In genomic region chr5:179568731-179569130, GRCh38 we compare ENCODE assay signal across 2 cellular contexts.
TF ChIP-seq lines count a peak whose summit lies in the region.

No MANE protein-coding gene starts in this region.

TF ChIP-seq in K562, 482 proteins besides CTCF, POLR2A, EP300 and RAD21:
- TF ChIP-seq CBFA2T3 (IDR thresholded peaks at IDR 0.05) (peak; percentile 6; the same call in 1 of the 2 replicates), SMARCC2 (IDR thresholded peaks at IDR 0.05; ENCODE audit: low read depth) (no peak), HBP1 (CRISPR knock-in tag; IDR thresholded peaks at IDR 0.05) (no peak), CBX3 (IDR thresholded peaks at IDR 0.05; ENCODE audit: borderline replicate concordance in 1 of 2, low read length in 2 of 2) (no peak), SLC30A9 (CRISPR knock-in tag; IDR thresholded peaks at IDR 0.05) (no peak), USF1 (CRISPR knock-in tag; IDR thresholded peaks at IDR 0.05) (no peak), GABPB2 (CRISPR knock-in tag; conservative IDR thresholded peaks at IDR 0.05) (no peak), SREBF1 (IDR thresholded peaks at IDR 0.05; ENCODE audit: borderline replicate concordance, low read depth, low read length) (no peak), TCF3 (CRISPR knock-in tag; IDR thresholded peaks at IDR 0.05) (peak; percentile 64), FOXP4 (CRISPR knock-in tag; IDR thresholded peaks at IDR 0.05; ENCODE audit: borderline replicate concordance) (no peak), ZNF717 (CRISPR knock-in tag; IDR thresholded peaks at IDR 0.05) (no peak), CXXC5 (CRISPR knock-in tag; IDR thresholded peaks at IDR 0.05) (no peak)
TF ChIP-seq in K562: peak in this region for 2.

TF ChIP-seq in SK-N-SH, 30 proteins besides CTCF, POLR2A, EP300 and RAD21:
- TF ChIP-seq GATA2 (CRISPR knock-in tag; IDR thresholded peaks at IDR 0.05), result no peak
- TF ChIP-seq CHD2 (IDR thresholded peaks at IDR 0.05; ENCODE audit: low read length, partially characterized antibody), result no peak
- TF ChIP-seq, protein P1, sequence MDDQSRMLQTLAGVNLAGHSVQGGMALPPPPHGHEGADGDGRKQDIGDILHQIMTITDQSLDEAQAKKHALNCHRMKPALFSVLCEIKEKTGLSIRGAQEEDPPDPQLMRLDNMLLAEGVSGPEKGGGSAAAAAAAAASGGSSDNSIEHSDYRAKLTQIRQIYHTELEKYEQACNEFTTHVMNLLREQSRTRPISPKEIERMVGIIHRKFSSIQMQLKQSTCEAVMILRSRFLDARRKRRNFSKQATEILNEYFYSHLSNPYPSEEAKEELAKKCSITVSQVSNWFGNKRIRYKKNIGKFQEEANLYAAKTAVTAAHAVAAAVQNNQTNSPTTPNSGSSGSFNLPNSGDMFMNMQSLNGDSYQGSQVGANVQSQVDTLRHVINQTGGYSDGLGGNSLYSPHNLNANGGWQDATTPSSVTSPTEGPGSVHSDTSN (IDR thresholded peaks at IDR 0.05), result no peak
- TF ChIP-seq, protein P2, sequence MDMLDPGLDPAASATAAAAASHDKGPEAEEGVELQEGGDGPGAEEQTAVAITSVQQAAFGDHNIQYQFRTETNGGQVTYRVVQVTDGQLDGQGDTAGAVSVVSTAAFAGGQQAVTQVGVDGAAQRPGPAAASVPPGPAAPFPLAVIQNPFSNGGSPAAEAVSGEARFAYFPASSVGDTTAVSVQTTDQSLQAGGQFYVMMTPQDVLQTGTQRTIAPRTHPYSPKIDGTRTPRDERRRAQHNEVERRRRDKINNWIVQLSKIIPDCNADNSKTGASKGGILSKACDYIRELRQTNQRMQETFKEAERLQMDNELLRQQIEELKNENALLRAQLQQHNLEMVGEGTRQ (IDR thresholded peaks at IDR 0.05; ENCODE audit: borderline replicate concordance, low read depth, low read length), result no peak
- no peak for TF ChIP-seq TEAD4 (IDR thresholded peaks at IDR 0.05; ENCODE audit: borderline replicate concordance, insufficient read depth)
- TF ChIP-seq, protein P3, sequence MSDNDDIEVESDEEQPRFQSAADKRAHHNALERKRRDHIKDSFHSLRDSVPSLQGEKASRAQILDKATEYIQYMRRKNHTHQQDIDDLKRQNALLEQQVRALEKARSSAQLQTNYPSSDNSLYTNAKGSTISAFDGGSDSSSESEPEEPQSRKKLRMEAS (IDR thresholded peaks at IDR 0.05; ENCODE audit: low read depth), result no peak
- TF ChIP-seq ELF1 (IDR thresholded peaks at IDR 0.05), result no peak
- TF ChIP-seq ZBTB33 (IDR thresholded peaks at IDR 0.05; ENCODE audit: borderline replicate concordance, low read depth), result no peak
